18 cellular contexts compared by ENCODE assay signal in genomic region chr4:100257567-100257966, GRCh38.
DNase-seq lines count a peak whose midpoint lies in the region; ATAC-seq, FAIRE-seq and TF ChIP-seq lines count a peak whose summit lies in the region.
"Had no signal": no experiment of that assay in that cellular context is flagged by ENCODE, and none has a peak within 500 bp of the region (broad histone marks: within the 10 kb centered on the region; RNA-seq: fewer than 3 reads in every experiment).

No MANE protein-coding gene starts in this region.

- no peak overlapping the region for H3K4me3 Mint-ChIP-seq in MCF 10A (ENCODE audit: unreplicated experiment)
- H3K4me3 Mint-ChIP-seq: activated CD8-positive, alpha-beta memory T cell treated with anti-CD3 and anti-CD28 coated beads, Interleukin-2, amount 10 ng/mL, durations not matched to agents 7 days and 5 days; brain had no signal

- no peak overlapping the region for H3K9ac ChIP-seq in mammary epithelial cell (ENCODE audit: insufficient read depth, low read length)

- H3K79me2 ChIP-seq in mammary epithelial cell (ENCODE audit: insufficient read depth, low read length): no peaks in the 10 kb centered on the region

- H3K4me1 ChIP-seq in mammary epithelial cell (ENCODE audit: insufficient read depth, low read length) (no peaks in the 10 kb centered on the region), small intestine (ENCODE audit: control insufficient read depth in 2 of 2, insufficient read depth in 1 of 2, low read depth in 1 of 2, low read length in 1 of 2) (no peaks in the 10 kb centered on the region)

- peak; percentile 10 for DNase-seq in mammary epithelial cell
- no peak for DNase-seq in MCF 10A (ENCODE audit: unreplicated experiment)
- DNase-seq in OCI-M1 (lab: John Stamatoyannopoulos, UW): peak; percentile 92
- peak; percentile 45 for DNase-seq in epithelial cell of prostate (ENCODE audit: low read depth, low spot score)
- no peak for DNase-seq in COLO668 (lab: John Stamatoyannopoulos, UW; ENCODE audit: unreplicated experiment)
- no peak for DNase-seq in small intestine
- DNase-seq in NCI-H1092 (lab: John Stamatoyannopoulos, UW): no peak
- DNase-seq: activated CD8-positive, alpha-beta memory T cell treated with anti-CD3 and anti-CD28 coated beads, Interleukin-2, amount 10 ng/mL, durations not matched to agents 7 days and 5 days; COR-L47; NCI-H1105; NCI-H510A; nucleus accumbens; substantia nigra had no signal

- no peaks in the 10 kb centered on the region for H3K9me3 Mint-ChIP-seq in MCF 10A (ENCODE audit: unreplicated experiment)

- H3K36me3 ChIP-seq in mammary epithelial cell (ENCODE audit: insufficient read depth, low read length) (no peaks in the 10 kb centered on the region), small intestine (ENCODE audit: control insufficient read depth in 2 of 2, insufficient read depth in 2 of 2, low read length in 2 of 2) (no peaks in the 10 kb centered on the region)

- H3K27me3 ChIP-seq in mammary epithelial cell (ENCODE audit: insufficient read depth, low read length) (peaks cover 2% of the 10 kb centered on the region), small intestine (ENCODE audit: control insufficient read depth in 2 of 2, insufficient read depth in 2 of 2, low read length in 2 of 2) (no peaks in the 10 kb centered on the region)

- TF ChIP-seq CTCF in mammary epithelial cell (conservative IDR thresholded peaks at IDR 0.05 in 1 of 2, IDR thresholded peaks at IDR 0.05 in 1 of 2; ENCODE audit: extremely low read depth in 1 of 2, insufficient read depth in 1 of 2, low read depth in 1 of 2, low read length in 2 of 2) (no peak), MCF 10A (IDR thresholded peaks at IDR 0.05; ENCODE audit: unreplicated experiment) (no peak)

- H3K27me3 Mint-ChIP-seq in MCF 10A (ENCODE audit: insufficient read depth, unreplicated experiment): no peaks in the 10 kb centered on the region

- H3K4me3 ChIP-seq in mammary epithelial cell (replicated peaks in 1 of 3; ENCODE audit: insufficient read depth in 1 of 3, low read depth in 2 of 3, low read length in 3 of 3): no peak overlapping the region
- H3K4me3 ChIP-seq in small intestine (ENCODE audit: low read depth in 1 of 2, low read length in 2 of 2): no peak overlapping the region
- H3K4me3 ChIP-seq: skin epidermis had no signal

- no peak overlapping the region for H3K4me2 ChIP-seq in mammary epithelial cell (ENCODE audit: insufficient read depth, low read depth, low read length)

- no peak overlapping the region for H3K27ac Mint-ChIP-seq in MCF 10A (ENCODE audit: low read depth, unreplicated experiment)
- H3K27ac Mint-ChIP-seq: activated CD8-positive, alpha-beta memory T cell treated with anti-CD3 and anti-CD28 coated beads, Interleukin-2, amount 10 ng/mL, durations not matched to agents 7 days and 5 days; brain had no signal

- WGBS in mammary epithelial cell (ENCODE audit: low coverage, missing lambda C conversion rate): 81% methylated on average over 1 of the region's 1 CpG
- 35 to 43% (median 41%) methylated on average over 1 of the region's 1 CpG for WGBS in small intestine, 3 donors

- H4K20me1 ChIP-seq in mammary epithelial cell (ENCODE audit: insufficient read depth, low read length): no peaks in the 10 kb centered on the region

- BruUV-seq in mammary epithelial cell (replicated peaks; lab: Mats Ljungman, UMichigan) (no TSS peak), MCF 10A (replicated peaks; lab: Mats Ljungman, UMichigan) (no TSS peak)

- H3K27ac ChIP-seq in mammary epithelial cell (ENCODE audit: insufficient read depth, low read depth, low read length) (no peak overlapping the region), epithelial cell of prostate (no peak overlapping the region), small intestine (ENCODE audit: low read depth in 1 of 2, low read length in 1 of 2) (no peak overlapping the region)
- H3K27ac ChIP-seq: skin epidermis, VCaP had no signal

- H3K9me3 ChIP-seq in mammary epithelial cell (replicated peaks; ENCODE audit: insufficient read depth, low read length) (no peaks in the 10 kb centered on the region), small intestine (ENCODE audit: control insufficient read depth, low read depth) (no peaks in the 10 kb centered on the region)

- no peaks in the 10 kb centered on the region for H3K36me3 Mint-ChIP-seq in MCF 10A (ENCODE audit: insufficient read depth, unreplicated experiment)
- H3K36me3 Mint-ChIP-seq: activated CD8-positive, alpha-beta memory T cell treated with anti-CD3 and anti-CD28 coated beads, Interleukin-2, amount 10 ng/mL, durations not matched to agents 7 days and 5 days; brain had no signal

- intact Hi-C loops in mammary epithelial cell (cut with micrococcal nuclease) (no loop called here), MCF 10A (cut with micrococcal nuclease) (no loop called here)

- no peak for ATAC-seq in HG03135 (IDR thresholded peaks at IDR 0.05; ENCODE audit: unreplicated experiment)
- ATAC-seq: activated CD8-positive, alpha-beta memory T cell treated with anti-CD3 and anti-CD28 coated beads, Interleukin-2, amount 10 ng/mL, durations not matched to agents 7 days and 5 days; Right ventricle myocardium inferior had no signal

- no peak overlapping the region for H2AFZ ChIP-seq in mammary epithelial cell (ENCODE audit: low read depth, low read length)

- dilution Hi-C loops in mammary epithelial cell (cut with HindIII; ENCODE audit: low sequenced_read_pairs): no loop called here

- H3K4me1 Mint-ChIP-seq in MCF 10A (ENCODE audit: insufficient read depth, unreplicated experiment): no peaks in the 10 kb centered on the region

- CTCF ChIA-PET in mammary epithelial cell (lab: Charles Lee; ENCODE audit: low non-redundant PET): no interaction called here
- CTCF ChIA-PET in MCF 10A (lab: Yijun Ruan, JAX): no interaction called here

- POLR2A ChIA-PET in MCF 10A (lab: Yijun Ruan, JAX): no interaction called here

- in situ Hi-C loops in mammary epithelial cell (cut with MboI; ENCODE audit: low sequenced_read_pairs in 2 of 2): no loop called here

- FAIRE-seq in small intestine (lab: Jason Lieb, UNC): no peak

Comparison
In these comparisons a context has a peak if more than half of its experiments do, and no peak if none do; other contexts are left out.
1. DNase-seq: peak in mammary epithelial cell (single experiment), OCI-M1 (single experiment) and epithelial cell of prostate (single experiment); none in MCF 10A (single experiment), COLO668 (single experiment), small intestine (single experiment) and NCI-H1092 (single experiment).